In the genomic region with DNA sequence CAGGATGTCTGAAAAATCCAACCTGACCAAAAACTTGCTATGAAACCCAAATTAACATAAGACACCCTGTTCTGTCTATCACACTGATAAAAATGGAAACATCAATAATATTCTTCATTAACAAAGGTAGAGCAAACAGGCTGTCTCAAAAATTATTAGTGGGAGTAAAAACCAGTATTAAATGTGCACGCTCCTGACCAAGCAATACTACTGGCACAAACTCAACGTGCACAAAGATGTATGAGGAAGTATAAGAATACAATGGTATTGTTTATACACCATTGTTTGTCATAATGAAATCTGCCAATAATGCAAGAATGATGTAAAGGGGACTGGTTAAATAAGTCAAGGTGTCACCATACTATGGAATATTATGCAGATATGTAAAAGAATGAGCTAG, we compare ENCODE assay signal across 1 cellular context.
TF ChIP-seq lines count a peak whose summit lies in the region.

No MANE protein-coding gene starts in this region.

TF ChIP-seq in IMR-90, 13 proteins besides CTCF, POLR2A, EP300 and RAD21:
- no peak for TF ChIP-seq RCOR1 (IDR thresholded peaks at IDR 0.05; ENCODE audit: insufficient replicate concordance, low read length)
- TF ChIP-seq, protein P1, sequence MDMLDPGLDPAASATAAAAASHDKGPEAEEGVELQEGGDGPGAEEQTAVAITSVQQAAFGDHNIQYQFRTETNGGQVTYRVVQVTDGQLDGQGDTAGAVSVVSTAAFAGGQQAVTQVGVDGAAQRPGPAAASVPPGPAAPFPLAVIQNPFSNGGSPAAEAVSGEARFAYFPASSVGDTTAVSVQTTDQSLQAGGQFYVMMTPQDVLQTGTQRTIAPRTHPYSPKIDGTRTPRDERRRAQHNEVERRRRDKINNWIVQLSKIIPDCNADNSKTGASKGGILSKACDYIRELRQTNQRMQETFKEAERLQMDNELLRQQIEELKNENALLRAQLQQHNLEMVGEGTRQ (IDR thresholded peaks at IDR 0.05; ENCODE audit: low read depth, low read length): no peak
